In the genomic region with DNA sequence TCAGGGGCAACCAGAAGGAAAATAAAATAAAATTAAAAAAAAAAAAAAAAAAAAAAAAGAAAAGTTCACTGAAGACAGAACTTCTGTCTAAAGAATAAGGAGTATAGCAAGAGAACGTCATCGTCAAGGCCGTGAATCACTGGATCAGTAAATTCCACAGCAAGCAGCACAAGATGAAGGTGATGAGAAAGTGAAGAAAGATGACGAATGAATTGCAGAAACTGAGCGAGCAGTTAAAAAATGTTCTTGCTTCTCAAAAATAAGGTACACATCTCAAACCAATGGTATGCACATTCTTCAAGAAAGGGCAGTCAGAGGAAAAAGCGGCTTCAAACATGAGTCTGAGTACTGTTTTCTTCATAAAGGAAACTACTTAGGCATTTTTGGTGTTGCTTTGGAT, we compare ENCODE assay signal across 1 cellular context.
TF ChIP-seq lines count a peak whose summit lies in the region.

No MANE protein-coding gene starts in this region.

TF ChIP-seq in HepG2, 621 proteins besides CTCF, POLR2A, EP300 and RAD21 (continued from another document):
- TF ChIP-seq KDM1A (CRISPR knock-in tag; IDR thresholded peaks at IDR 0.05) = no peak
- TF ChIP-seq, protein P1, sequence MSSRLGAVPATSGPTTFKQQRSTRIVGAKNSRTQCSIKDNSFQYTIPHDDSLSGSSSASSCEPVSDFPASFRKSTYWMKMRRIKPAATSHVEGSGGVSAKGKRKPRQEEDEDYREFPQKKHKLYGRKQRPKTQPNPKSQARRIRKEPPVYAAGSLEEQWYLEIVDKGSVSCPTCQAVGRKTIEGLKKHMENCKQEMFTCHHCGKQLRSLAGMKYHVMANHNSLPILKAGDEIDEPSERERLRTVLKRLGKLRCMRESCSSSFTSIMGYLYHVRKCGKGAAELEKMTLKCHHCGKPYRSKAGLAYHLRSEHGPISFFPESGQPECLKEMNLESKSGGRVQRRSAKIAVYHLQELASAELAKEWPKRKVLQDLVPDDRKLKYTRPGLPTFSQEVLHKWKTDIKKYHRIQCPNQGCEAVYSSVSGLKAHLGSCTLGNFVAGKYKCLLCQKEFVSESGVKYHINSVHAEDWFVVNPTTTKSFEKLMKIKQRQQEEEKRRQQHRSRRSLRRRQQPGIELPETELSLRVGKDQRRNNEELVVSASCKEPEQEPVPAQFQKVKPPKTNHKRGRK (CRISPR knock-in tag; IDR thresholded peaks at IDR 0.05) = no peak
- no peak for TF ChIP-seq ZNF230 (CRISPR knock-in tag; IDR thresholded peaks at IDR 0.05)
- TF ChIP-seq ZNF549 (CRISPR knock-in tag; IDR thresholded peaks at IDR 0.05) = no peak
- TF ChIP-seq DDIT3 (CRISPR knock-in tag; IDR thresholded peaks at IDR 0.05) = no peak
- no peak for TF ChIP-seq PLSCR1 (CRISPR knock-in tag; IDR thresholded peaks at IDR 0.05; ENCODE audit: borderline replicate concordance)
- TF ChIP-seq ZXDC (CRISPR knock-in tag; IDR thresholded peaks at IDR 0.05) = no peak
- TF ChIP-seq ADNP (CRISPR knock-in tag; IDR thresholded peaks at IDR 0.05) = no peak
TF ChIP-seq in HepG2: peak in this region for 0.
